ENCODE assay signal across 17 cellular contexts in the genomic region with DNA sequence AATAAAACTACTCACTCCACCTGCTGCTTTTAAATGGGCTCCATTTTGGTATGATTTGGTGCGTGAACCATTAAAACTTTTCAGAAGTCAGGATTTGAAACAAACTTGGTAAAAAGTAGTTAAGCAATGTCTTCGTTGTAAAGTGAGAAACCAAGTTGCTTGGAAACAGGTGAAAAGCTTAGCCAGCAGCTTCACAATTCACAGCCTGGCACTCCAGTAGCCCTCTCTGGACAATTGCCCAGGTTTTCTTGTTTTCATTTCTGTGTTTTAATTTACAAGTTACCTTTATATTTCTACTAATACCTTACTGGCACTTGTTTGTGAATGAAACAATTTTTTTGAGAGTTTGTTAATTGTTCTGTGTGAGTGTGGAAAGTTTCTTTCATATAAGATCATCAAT. TPM values are rescaled to one million over a fixed set of nuclear protein-coding genes. Genes with fewer than 3 reads are reported as not detected.
DNase-seq lines count a peak whose midpoint lies in the region; ATAC-seq and TF ChIP-seq lines count a peak whose summit lies in the region.
"Had no signal": no experiment of that assay in that cellular context is flagged by ENCODE, and none has a peak within 500 bp of the region (broad histone marks: within the 10 kb centered on the region; RNA-seq: fewer than 3 reads in every experiment).

No MANE protein-coding gene starts in this region.

- no peak overlapping the region for H3K4me3 ChIP-seq in BLaER1
- H3K4me3 ChIP-seq in HCT116 (replicated peaks in 1 of 2; ENCODE audit: low read depth in 1 of 2, low read length in 2 of 2): no peak overlapping the region
- H3K4me3 ChIP-seq in mesenchymal stem cell (ENCODE audit: insufficient read depth in 1 of 2, low read depth in 1 of 2, low read length in 2 of 2): peak overlapping the region in 1 of 2 experiments; percentile 20
- H3K4me3 ChIP-seq in hepatocyte: no peak overlapping the region
- H3K4me3 ChIP-seq in esophagus muscularis mucosa: no peak overlapping the region
- H3K4me3 ChIP-seq: stomach had no signal

- H3K9ac ChIP-seq in BLaER1 (peak overlapping the region; percentile 69; the same call in 1 of the 2 replicates), HCT116 (ENCODE audit: low read length) (peak overlapping the region; percentile 65; the same call in 1 of the 2 replicates), mesenchymal stem cell (ENCODE audit: low read length) (peak overlapping the region; percentile 85)

- CTCF ChIA-PET in HCT116 (lab: Charles Lee): interaction anchor here (2.4 kb wide), 1 partner anchor 20 kb away, joined by 11 read pairs; no protein-coding TSS in a partner anchor

- H3K18ac ChIP-seq in mesenchymal stem cell (ENCODE audit: low read depth in 1 of 2, low read length in 2 of 2): no peak overlapping the region

- RAD21 ChIA-PET in HCT116 (lab: Charles Lee; ENCODE audit: low non-redundant PET in 1 of 2, low total read pairs in 2 of 2, uncharacterized antibody in 2 of 2, unreplicated experiment in 2 of 2): no interaction called here

- peaks cover 87% of the 10 kb centered on the region for H3K4me1 ChIP-seq in BLaER1
- H3K4me1 ChIP-seq in HCT116 (ENCODE audit: control insufficient read depth in 1 of 2, insufficient read depth in 2 of 2, low read length in 2 of 2): peaks cover 61 to 99% of the 10 kb centered on the region in 2 experiments
- peaks cover 35% of the 10 kb centered on the region for H3K4me1 ChIP-seq in mesenchymal stem cell (ENCODE audit: control insufficient read depth, insufficient read depth, low read depth, low read length)
- H3K4me1 ChIP-seq in hepatocyte (ENCODE audit: insufficient read depth): no peaks in the 10 kb centered on the region
- H3K4me1 ChIP-seq in esophagus muscularis mucosa: peaks cover 21 to 67% (median 56%) of the 10 kb centered on the region in 4 donors

- no peaks in the 10 kb centered on the region for H3K27me3 Mint-ChIP-seq in activated naive CD8-positive, alpha-beta T cell treated with anti-CD3 and anti-CD28 coated beads for 36 hours

- H3K9me2 ChIP-seq in HCT116 (ENCODE audit: insufficient read depth): no peaks in the 10 kb centered on the region
- H3K9me2 ChIP-seq in hepatocyte (replicated peaks; ENCODE audit: insufficient read depth): no peaks in the 10 kb centered on the region

- no peaks in the 10 kb centered on the region for H3K79me1 ChIP-seq in mesenchymal stem cell (replicated peaks; ENCODE audit: low read length, poor library complexity, severe bottlenecking)

- no TSS peak for BruUV-seq in HCT116 (replicated peaks; lab: Mats Ljungman, UMichigan)

- no peak for TF ChIP-seq EP300 in esophagus muscularis mucosa (IDR thresholded peaks at IDR 0.05)

- TF ChIP-seq POLR2A in HCT116 (IDR thresholded peaks at IDR 0.05; ENCODE audit: borderline replicate concordance, extremely low read depth, insufficient read depth, insufficient read length): no peak
- TF ChIP-seq POLR2A in esophagus muscularis mucosa (IDR thresholded peaks at IDR 0.05; ENCODE audit: low read depth): no peak

- no peak overlapping the region for H4K8ac ChIP-seq in mesenchymal stem cell (ENCODE audit: low read length)

- H3K14ac ChIP-seq in mesenchymal stem cell (ENCODE audit: low read length in 2 of 2): no peak overlapping the region

- peak overlapping the region; percentile 91 for H3K27ac Mint-ChIP-seq in activated naive CD8-positive, alpha-beta T cell treated with anti-CD3 and anti-CD28 coated beads for 36 hours
- H3K27ac Mint-ChIP-seq: endodermal cell had no signal

- no peak overlapping the region for H3K23ac ChIP-seq in mesenchymal stem cell (ENCODE audit: low read length in 2 of 2)

- H3K9me3 Mint-ChIP-seq in activated naive CD8-positive, alpha-beta T cell treated with anti-CD3 and anti-CD28 coated beads for 36 hours: no peaks in the 10 kb centered on the region
- H3K9me3 Mint-ChIP-seq: brain, endodermal cell, nephron had no signal

- H3K4me3 Mint-ChIP-seq in activated naive CD8-positive, alpha-beta T cell treated with anti-CD3 and anti-CD28 coated beads for 36 hours: no peak overlapping the region
- H3K4me3 Mint-ChIP-seq: brain, endodermal cell, nephron had no signal

- no peak overlapping the region for H2AFZ ChIP-seq in HCT116 (ENCODE audit: low read depth, low read length, poor library complexity, severe bottlenecking)
- H2AFZ ChIP-seq in mesenchymal stem cell (ENCODE audit: low read depth, low read length): no peak overlapping the region
- no peak overlapping the region for H2AFZ ChIP-seq in hepatocyte

- ATAC-seq in HCT116 (no peak), HG02588 (IDR thresholded peaks at IDR 0.05; ENCODE audit: unreplicated experiment) (no peak)
- ATAC-seq: sciatic nerve had no signal

- peaks cover 91% of the 10 kb centered on the region for H3K4me1 Mint-ChIP-seq in activated naive CD8-positive, alpha-beta T cell treated with anti-CD3 and anti-CD28 coated beads for 36 hours

- H3K4ac ChIP-seq in mesenchymal stem cell (ENCODE audit: low read depth in 1 of 2, low read length in 2 of 2): no peak overlapping the region

- no peaks in the 10 kb centered on the region for H3K27me3 ChIP-seq in BLaER1
- H3K27me3 ChIP-seq in HCT116 (ENCODE audit: insufficient read depth, low read length): no peaks in the 10 kb centered on the region
- no peaks in the 10 kb centered on the region for H3K27me3 ChIP-seq in mesenchymal stem cell (ENCODE audit: control insufficient read depth in 1 of 2, insufficient read depth in 1 of 2, low read length in 2 of 2)
- no peaks in the 10 kb centered on the region for H3K27me3 ChIP-seq in hepatocyte
- no peaks in the 10 kb centered on the region for H3K27me3 ChIP-seq in esophagus muscularis mucosa
- H3K27me3 ChIP-seq: stomach had no signal

- peak overlapping the region; percentile 29 for H2BK120ac ChIP-seq in mesenchymal stem cell (ENCODE audit: low read depth, low read length)

- no peak overlapping the region for H2BK15ac ChIP-seq in mesenchymal stem cell (ENCODE audit: low read depth, poor library complexity, severe bottlenecking)

- POLR2A ChIA-PET in HCT116 (lab: Charles Lee): interaction anchor here (1.1 to 3.4 kb wide), 6 partner anchors 8 to 216 kb away, joined by 3 to 45 read pairs (median 5); a partner anchor contains a TSS

- no peak overlapping the region for H2BK12ac ChIP-seq in mesenchymal stem cell (ENCODE audit: low read length in 2 of 2)

- H4K20me1 ChIP-seq in BLaER1 (no peaks in the 10 kb centered on the region), HCT116 (ENCODE audit: insufficient read depth) (no peaks in the 10 kb centered on the region), hepatocyte (ENCODE audit: insufficient read depth, poor library complexity, severe bottlenecking) (no peaks in the 10 kb centered on the region)

- 78% methylated on average over 2 of the region's 2 CpGs for WGBS in mesenchymal stem cell
- WGBS in hepatocyte (ENCODE audit: low lambda C conversion rate, missing lambda C conversion rate): 71% methylated on average over 2 of the region's 2 CpGs
- WGBS in esophagus muscularis mucosa: 57% methylated on average over 2 of the region's 2 CpGs

- no peak overlapping the region for H2AK5ac ChIP-seq in mesenchymal stem cell (ENCODE audit: low read length, severe bottlenecking)

- H3K27ac ChIP-seq in BLaER1 (peak overlapping the region; percentile 92), HCT116 (ENCODE audit: low read depth, low read length) (no peak overlapping the region), mesenchymal stem cell (ENCODE audit: low read length, poor library complexity, severe bottlenecking) (peak overlapping the region; percentile 81), hepatocyte (no peak overlapping the region), esophagus muscularis mucosa (replicated peaks in 1 of 4) (peak overlapping the region in 1 of 4 donors; percentile 72)

- no peaks in the 10 kb centered on the region for H3K9me3 ChIP-seq in BLaER1
- no peaks in the 10 kb centered on the region for H3K9me3 ChIP-seq in HCT116 (ENCODE audit: control insufficient read depth in 1 of 2, insufficient read depth in 1 of 2, low read depth in 1 of 2, low read length in 2 of 2)
- H3K9me3 ChIP-seq in mesenchymal stem cell (ENCODE audit: control insufficient read depth, low read length): no peaks in the 10 kb centered on the region
- no peaks in the 10 kb centered on the region for H3K9me3 ChIP-seq in hepatocyte (ENCODE audit: low read depth)
- no peaks in the 10 kb centered on the region for H3K9me3 ChIP-seq in esophagus muscularis mucosa
- H3K9me3 ChIP-seq: stomach had no signal

- no peak for TF ChIP-seq RAD21 in HCT116 (IDR thresholded peaks at IDR 0.05; ENCODE audit: low read depth)

- H3K79me2 ChIP-seq in HCT116 (ENCODE audit: insufficient read depth, low read length) (peaks cover 14% of the 10 kb centered on the region; the same call in 1 of the 2 replicates), hepatocyte (no peaks in the 10 kb centered on the region)

- H3K36me3 Mint-ChIP-seq in activated naive CD8-positive, alpha-beta T cell treated with anti-CD3 and anti-CD28 coated beads for 36 hours: peaks cover 5% of the 10 kb centered on the region
- H3K36me3 Mint-ChIP-seq: brain, CD14-positive monocyte had no signal

- H3K4me2 ChIP-seq in BLaER1 (peak overlapping the region; percentile 75), HCT116 (ENCODE audit: low read length) (peak overlapping the region; percentile 80; the same call in 1 of the 2 replicates), mesenchymal stem cell (ENCODE audit: low read length, poor library complexity, severe bottlenecking) (no peak overlapping the region), hepatocyte (no peak overlapping the region)

- H2BK5ac ChIP-seq in mesenchymal stem cell (ENCODE audit: low read depth, low read length, poor library complexity, severe bottlenecking): no peak overlapping the region

- no peak overlapping the region for H4K91ac ChIP-seq in mesenchymal stem cell (ENCODE audit: low read length)

- H3K36me3 ChIP-seq in BLaER1: no peaks in the 10 kb centered on the region
- H3K36me3 ChIP-seq in HCT116 (ENCODE audit: control insufficient read depth in 1 of 2, insufficient read depth in 2 of 2, low read length in 2 of 2): 0 out of 4 replicates have a peak, but pooled peaks cover 0 to 5% of the 10 kb centered on the region in 2 experiments
- peaks cover 14 to 53% of the 10 kb centered on the region in 2 experiments for H3K36me3 ChIP-seq in mesenchymal stem cell (ENCODE audit: control insufficient read depth in 1 of 2, insufficient read depth in 2 of 2, low read depth in 1 of 2, low read length in 2 of 2)
- no peaks in the 10 kb centered on the region for H3K36me3 ChIP-seq in hepatocyte (replicated peaks; ENCODE audit: insufficient read depth, low read depth)
- peaks cover 0 to 4% (median 0%) of the 10 kb centered on the region in 4 donors for H3K36me3 ChIP-seq in esophagus muscularis mucosa
- H3K36me3 ChIP-seq: stomach had no signal

- no peak for DNase-seq in HCT116 (ENCODE audit: low read depth, low spot score)
- no peak for DNase-seq in activated naive CD8-positive, alpha-beta T cell treated with anti-CD3 and anti-CD28 coated beads for 36 hours
- DNase-seq in mesenchymal stem cell: no peak
- DNase-seq in RKO (ENCODE audit: low spot score): no peak
- DNase-seq in hepatocyte (ENCODE audit: low spot score): no peak
- no peak for DNase-seq in esophagus muscularis mucosa (ENCODE audit: extremely low spot score)
- DNase-seq: activated CD4-positive, CD25-positive, alpha-beta regulatory T cell; head of caudate nucleus; NCI-H2081 treated with DMSO at 0.1 percent for 48 hours; stomach had no signal

- intact Hi-C loops in HCT116 (cut with micrococcal nuclease) (loop anchor here (10.0 kb wide), 1 partner anchor 212 kb away; no protein-coding TSS in a partner anchor), esophagus muscularis mucosa (cut with DNase I) (no loop called here)

- TF ChIP-seq CTCF in HCT116 (IDR thresholded peaks at IDR 0.05 in 2 of 3, conservative IDR thresholded peaks at IDR 0.05 in 1 of 3; ENCODE audit: borderline replicate concordance in 1 of 3, insufficient read depth in 1 of 3, low read depth in 2 of 3, low read length in 2 of 3) (no peak), hepatocyte (IDR thresholded peaks at IDR 0.05; ENCODE audit: poor library complexity) (no peak), esophagus muscularis mucosa (IDR thresholded peaks at IDR 0.05) (no peak)

RNA-seq across cellular contexts. Expression of a gene that starts 12.8 kb away (rescaled TPM):
- total RNA-seq in HCT116 (2021; ENCODE audit: unreplicated experiment) (68.2 TPM), hepatocyte (1.7 and 3.0 TPM in 2 replicates), esophagus muscularis mucosa (10 to 100 TPM; 10.4 to 29.7 (median 18.9) TPM)
- polyA plus RNA-seq in HCT116 (2012): 86.0 and 100 TPM in 2 replicates
- total RNA-seq in activated naive CD8-positive, alpha-beta T cell treated with anti-CD3 and anti-CD28 coated beads for 36 hours: 1 to 10 TPM; 8.4 to 9.9 TPM
- polyA plus RNA-seq in mesenchymal stem cell (2013, experiment 1 of 2): 234 TPM
- polyA plus RNA-seq in mesenchymal stem cell (2013, experiment 2 of 2): 238 TPM
- polyA plus RNA-seq in hepatocyte: 1.8 and 2.0 TPM in 2 replicates

Comparison
In these comparisons a context has a peak if more than half of its experiments do, and no peak if none do; other contexts are left out.
1. H3K27ac ChIP-seq: peak in BLaER1 (single experiment) and mesenchymal stem cell (single experiment); none in HCT116 (single experiment) and hepatocyte (single experiment).
2. H3K4me2 ChIP-seq: peak in BLaER1 (single experiment) and HCT116 (single experiment); none in mesenchymal stem cell (single experiment) and hepatocyte (single experiment).
3. Peak in every context shown above with its lines, with median percentiles within 50 percentile points of each other: H3K9ac ChIP-seq.